In genomic region chr16:84048871-84049270, GRCh38 we compare ENCODE assay signal across 23 cellular contexts. TPM values are rescaled to one million over a fixed set of nuclear protein-coding genes. Genes with fewer than 3 reads are reported as not detected.
DNase-seq lines count a peak whose midpoint lies in the region; ATAC-seq, FAIRE-seq and TF ChIP-seq lines count a peak whose summit lies in the region.
"Had no signal": no experiment of that assay in that cellular context is flagged by ENCODE, and none has a peak within 500 bp of the region (broad histone marks: within the 10 kb centered on the region; RNA-seq: fewer than 3 reads in every experiment).

No MANE protein-coding gene starts in this region.

- ATAC-seq in body of pancreas (peak; percentile 47), HepG2 (no peak), GM19351 (IDR thresholded peaks at IDR 0.05; ENCODE audit: unreplicated experiment) (no peak)

- in situ Hi-C loops in HepG2 (cut with HindIII; ENCODE audit: extremely low pct_ligation_motif_present, low pct_unique_long_range_greater_than_20kb) = loop anchor here (10.0 kb wide), 2 partner anchors 124 to 224 kb away; no protein-coding TSS in a partner anchor

- H4K20me1 ChIP-seq in HepG2 (ENCODE audit: insufficient read depth, low read length) = no peaks in the 10 kb centered on the region; the same call in 1 of the 2 replicates

- peak; percentile 59 for DNase-seq in activated effector memory CD4-positive, alpha-beta T cell treated with anti-CD3 and anti-CD28 coated beads, Interleukin-2, amount 50 U/mL, for 16 hours
- no peak for DNase-seq in activated effector memory CD4-positive, alpha-beta T cell treated with Interleukin-2 at 50 U/mL for 16 hours
- peak in 3 of 4 donors; percentile 32 to 59 (median 51) for DNase-seq in body of pancreas
- DNase-seq in HepG2 (ENCODE audit: low spot score) = no peak
- DNase-seq in sigmoid colon = peak; percentile 47
- no peak for DNase-seq in cerebellar cortex (ENCODE audit: low spot score)
- DNase-seq in cerebellum (ENCODE audit: low spot score) = no peak
- DNase-seq: 8988T, ACHN, BE2C, NCI-H1048, NCI-H1694 treated with DMSO at 0.1 percent for 48 hours, NCI-H2227 treated with DMSO at 0.1 percent for 48 hours, NCI-H526 treated with DMSO at 0.1 percent for 48 hours, SHP77 treated with DMSO at 0.1 percent for 48 hours had no signal

- H3K4me3 ChIP-seq in body of pancreas (no peak overlapping the region), HepG2 (replicated peaks in 1 of 3; ENCODE audit: insufficient read depth in 1 of 3, low read depth in 2 of 3, low read length in 3 of 3) (no peak overlapping the region), sigmoid colon (no peak overlapping the region)
- H3K4me3 ChIP-seq: GM23338, PC-9 had no signal

- TF ChIP-seq POLR2A in body of pancreas (IDR thresholded peaks at IDR 0.05) = no peak
- TF ChIP-seq POLR2A in HepG2 (IDR thresholded peaks at IDR 0.05; ENCODE audit: insufficient read depth in 1 of 2, low read depth in 2 of 2, low read length in 2 of 2) = no peak
- no peak for TF ChIP-seq POLR2A in sigmoid colon (IDR thresholded peaks at IDR 0.05)

- H3K27ac ChIP-seq in body of pancreas (peak overlapping the region; percentile 72 to 78 (median 74)), HepG2 (ENCODE audit: extremely low read length, insufficient read depth, low read length) (no peak overlapping the region), sigmoid colon (no peak overlapping the region)
- H3K27ac ChIP-seq: PC-9 had no signal

- no peaks in the 10 kb centered on the region for H3K27me3 ChIP-seq in body of pancreas
- H3K27me3 ChIP-seq in HepG2 (ENCODE audit: control insufficient read depth in 1 of 2, insufficient read depth in 2 of 2, low read length in 2 of 2) = peaks cover 0 to 4% of the 10 kb centered on the region in 2 experiments; a peak in 1 of 5 replicates
- no peaks in the 10 kb centered on the region for H3K27me3 ChIP-seq in sigmoid colon

- POLR2A ChIA-PET in HepG2 (lab: Yijun Ruan, JAX) = no interaction called here

- no peak overlapping the region for H2AFZ ChIP-seq in HepG2 (ENCODE audit: low read length)
- H2AFZ ChIP-seq: GM23338, PC-9 had no signal

- TF ChIP-seq RAD21 in HepG2 (CRISPR knock-in tag; IDR thresholded peaks at IDR 0.05) = no peak

- peaks cover 27% of the 10 kb centered on the region for H3K4me1 ChIP-seq in body of pancreas
- peaks cover 22% of the 10 kb centered on the region for H3K4me1 ChIP-seq in HepG2 (ENCODE audit: insufficient read depth, low read length)
- no peaks in the 10 kb centered on the region for H3K4me1 ChIP-seq in sigmoid colon
- H3K4me1 ChIP-seq: BE2C had no signal

- FAIRE-seq in HepG2 (lab: Jason Lieb, UNC) = no peak
- FAIRE-seq: GM18507 had no signal

- no peak overlapping the region for H3K9ac ChIP-seq in HepG2 (ENCODE audit: insufficient read depth, low read depth, low read length)

- BruUV-seq in HepG2 (replicated peaks; lab: Mats Ljungman, UMichigan) = TSS peak; percentile 30

- 87 to 96% methylated on average over 8 to 13 of the region's 13 CpGs for WGBS in body of pancreas, 2 donors
- 95% methylated on average over 13 of the region's 13 CpGs for whole genome bisulfite sequencing in HepG2 (ENCODE audit: low lambda C conversion rate)
- WGBS in sigmoid colon, 2 donors = 94 to 95% methylated on average over 13 of the region's 13 CpGs

- CTCF ChIA-PET in HepG2 (lab: Yijun Ruan, JAX; ENCODE audit: low intra/inter-chr PET ratio, low total read pairs) = interaction anchor here (2.2 kb wide), 1 partner anchor 92 kb away, joined by 11 read pairs; no protein-coding TSS in a partner anchor

- intact Hi-C loops in body of pancreas (cut with DNase I) (loop anchor here (10.0 kb wide), 2 partner anchors 84 to 214 kb away; partner anchors contain the start of gene NECAB2), HepG2 (cut with micrococcal nuclease; ENCODE audit: unreplicated experiment) (no loop called here), sigmoid colon (cut with DNase I) (no loop called here)

- no peaks in the 10 kb centered on the region for H3K9me3 ChIP-seq in body of pancreas
- no peaks in the 10 kb centered on the region for H3K9me3 ChIP-seq in HepG2 (ENCODE audit: low read length)
- no peaks in the 10 kb centered on the region for H3K9me3 ChIP-seq in sigmoid colon
- H3K9me3 ChIP-seq: BE2C had no signal

- TF ChIP-seq CTCF in body of pancreas (IDR thresholded peaks at IDR 0.05) (no peak), HepG2 (CRISPR knock-in tag; IDR thresholded peaks at IDR 0.05) (no peak), sigmoid colon (IDR thresholded peaks at IDR 0.05) (no peak)

- no peak for TF ChIP-seq EP300 in HepG2 (IDR thresholded peaks at IDR 0.05; ENCODE audit: low read depth in 2 of 2, low read length in 2 of 2)
- TF ChIP-seq EP300 in HepG2 (CRISPR knock-in tag; IDR thresholded peaks at IDR 0.05; ENCODE audit: borderline replicate concordance) = no peak
- TF ChIP-seq EP300 in sigmoid colon (IDR thresholded peaks at IDR 0.05) = no peak

- no peak overlapping the region; the same call in 1 of the 2 replicates for H3K4me2 ChIP-seq in HepG2 (ENCODE audit: low read depth, low read length)
- H3K4me2 ChIP-seq: GM23338, PC-9 had no signal

- H3K79me2 ChIP-seq in HepG2 (ENCODE audit: insufficient read depth, low read length) = no peaks in the 10 kb centered on the region

- H3K36me3 ChIP-seq in body of pancreas (replicated peaks in 1 of 2; ENCODE audit: insufficient read depth in 1 of 2, low read depth in 2 of 2) = no peaks in the 10 kb centered on the region
- peaks cover 11% of the 10 kb centered on the region in 2 experiments; a peak in 4 of 5 replicates for H3K36me3 ChIP-seq in HepG2 (replicated peaks in 1 of 2; ENCODE audit: control insufficient read depth in 1 of 2, insufficient read depth in 2 of 2, low read length in 2 of 2)
- peaks cover 9 to 41% (median 11%) of the 10 kb centered on the region in 4 donors for H3K36me3 ChIP-seq in sigmoid colon

TF ChIP-seq in HepG2, 621 proteins besides CTCF, POLR2A, EP300 and RAD21 (continues in another document):
- TF ChIP-seq ZKSCAN1 (IDR thresholded peaks at IDR 0.05; ENCODE audit: low read length) (no peak), GATAD2A (CRISPR knock-in tag; IDR thresholded peaks at IDR 0.05) (no peak), ZNF335 (CRISPR knock-in tag; IDR thresholded peaks at IDR 0.05) (no peak), ZFP37 (CRISPR knock-in tag; IDR thresholded peaks at IDR 0.05; ENCODE audit: borderline replicate concordance) (no peak), ZFP90 (CRISPR knock-in tag; IDR thresholded peaks at IDR 0.05; ENCODE audit: borderline replicate concordance) (0 out of 2 replicates have a peak, but pooled peaks have one; percentile 60), ZBTB33 (CRISPR knock-in tag; IDR thresholded peaks at IDR 0.05) (peak; percentile 48; the same call in 1 of the 2 replicates)

RNA-seq across cellular contexts. Expression of gene SLC38A8, which starts 6.3 kb away (rescaled TPM):
- total RNA-seq in body of pancreas (not detected), HepG2 (2016; rRNA removed; fragmentation: Illumina TruSeq; extraction: Trizol) (0.24 TPM in 1 of 2 replicates, not detected in the other), sigmoid colon (not detected), cerebellum (0.45 TPM)
- total RNA-seq in HepG2 (2016; cell fraction: cytosol; rRNA removed; fragmentation: Illumina TruSeq; extraction: Trizol; ENCODE audit: low read depth) = not detected in 2 replicates
- not detected in 2 replicates for total RNA-seq in HepG2 (2016; cell fraction: insoluble cytoplasmic fraction; rRNA removed; fragmentation: Illumina TruSeq; extraction: Trizol)
- total RNA-seq in HepG2 (2016; cell fraction: membrane; rRNA removed; fragmentation: Illumina TruSeq; extraction: Trizol) = 0.31 TPM in 1 of 2 replicates, not detected in the other
- total RNA-seq in HepG2 (2016; cell fraction: nucleus; rRNA removed; fragmentation: Illumina TruSeq; extraction: Trizol) = not detected in 2 replicates
- polyA plus RNA-seq in HepG2 (2011; rRNA removed) (0.37 and 0.61 TPM in 2 replicates), sigmoid colon (not detected)
- polyA plus RNA-seq in HepG2 (2011; cell fraction: cytosol; rRNA removed) = 0.30 and 0.38 TPM in 2 replicates
- 0.16 and 0.71 TPM in 2 replicates for polyA plus RNA-seq in HepG2 (2011; cell fraction: nucleus; rRNA removed)
- polyA plus RNA-seq in HepG2 (2012) = 0.13 TPM in 1 of 2 replicates, not detected in the other
- not detected in 2 replicates for polyA plus RNA-seq in HepG2 (2016; cell fraction: cytosol; fragmentation: Illumina TruSeq; extraction: Trizol; ENCODE audit: low read depth)
- polyA plus RNA-seq in HepG2 (2016; cell fraction: insoluble cytoplasmic fraction; fragmentation: Illumina TruSeq; extraction: Trizol; ENCODE audit: low read depth) = not detected in 2 replicates
- not detected in 2 replicates for polyA plus RNA-seq in HepG2 (2016; cell fraction: membrane; fragmentation: Illumina TruSeq; extraction: Trizol; ENCODE audit: low read depth)
- not detected in 2 replicates for polyA plus RNA-seq in HepG2 (2016; cell fraction: nucleus; fragmentation: Illumina TruSeq; extraction: Trizol; ENCODE audit: insufficient read depth, low read depth)
- polyA minus RNA-seq in HepG2 (2011; rRNA and poly(A)+ RNA removed; ENCODE audit: low replicate concordance) = 0.36 TPM in 1 of 2 replicates, not detected in the other
- not detected in 2 replicates for polyA minus RNA-seq in HepG2 (2011; cell fraction: cytosol; rRNA and poly(A)+ RNA removed)
- not detected in 2 replicates for polyA minus RNA-seq in HepG2 (2011; cell fraction: nucleus; rRNA and poly(A)+ RNA removed)
- total RNA-seq: Calu3, GM23338, NCI-H460, PC-9, RPMI7951 had no signal
- polyA plus RNA-seq: GM23338, IgD-negative memory B cell had no signal

Comparison
In these comparisons a context has a peak if more than half of its experiments do, and no peak if none do; other contexts are left out.
1. DNase-seq: peak in activated effector memory CD4-positive, alpha-beta T cell treated with anti-CD3 and anti-CD28 coated beads, Interleukin-2, amount 50 U/mL, for 16 hours (single experiment), body of pancreas (3 of 4) and sigmoid colon (single experiment); none in activated effector memory CD4-positive, alpha-beta T cell treated with Interleukin-2 at 50 U/mL for 16 hours (single experiment), HepG2 (single experiment), cerebellar cortex (single experiment) and cerebellum (single experiment).
2. H3K27ac ChIP-seq: peak in body of pancreas (4 of 4); none in HepG2 (single experiment) and sigmoid colon (0 of 4).